ENCODE assay signal across 8 cellular contexts in genomic region chr6:142885182-142885867, GRCh38. TPM values are rescaled to one million over a fixed set of nuclear protein-coding genes. Genes with fewer than 3 reads are reported as not detected.
DNase-seq lines count a peak whose midpoint lies in the region; ATAC-seq, FAIRE-seq and TF ChIP-seq lines count a peak whose summit lies in the region.

No MANE protein-coding gene starts in this region.

- H3K27me3 ChIP-seq in foreskin keratinocyte, result no peaks in the 10 kb centered on the region

- H3K4me2 ChIP-seq in A549, result peak overlapping the region; percentile 90

- WGBS in A549 (ENCODE audit: missing lambda C conversion rate), result 10% methylated on average over 10 of the region's 10 CpGs

- H3K9me3 Mint-ChIP-seq in activated T-helper 2 cell treated with anti-CD3 and anti-CD28 coated beads, Interferon-gamma antibody, Interleukin-2, Interleukin-4, amounts not matched to agents 10 μg/mL and 5 μg/mL and 100 μg/mL, durations not matched to agents 14 hours and 24 hours and 36 hours, result peaks cover 6% of the 10 kb centered on the region

- peaks cover 39% of the 10 kb centered on the region for H3K36me3 Mint-ChIP-seq in activated T-helper 2 cell treated with anti-CD3 and anti-CD28 coated beads, Interferon-gamma antibody, Interleukin-2, Interleukin-4, amounts not matched to agents 10 μg/mL and 5 μg/mL and 100 μg/mL, durations not matched to agents 14 hours and 24 hours and 36 hours (ENCODE audit: low read depth)

- intact Hi-C loops in activated T-helper 2 cell treated with anti-CD3 and anti-CD28 coated beads, Interferon-gamma antibody, Interleukin-2, Interleukin-4, amounts not matched to agents 10 μg/mL and 5 μg/mL and 100 μg/mL, durations not matched to agents 14 hours and 24 hours and 36 hours (cut with micrococcal nuclease), result loop anchor here (1.0 to 10.0 kb wide), 9 partner anchors 13 to 191 kb away; no protein-coding TSS in a partner anchor

- DNase-seq in A549 (ENCODE audit: low read depth in 1 of 2, low spot score in 1 of 2) (peak; percentile 41 to 95), GM18507 (ENCODE audit: extremely low spot score, insufficient read length, low read depth) (no peak), NOMO-1 (lab: John Stamatoyannopoulos, UW; ENCODE audit: unreplicated experiment in 2 of 2) (peak; percentile 37 to 82), foreskin keratinocyte (peak; percentile 99 to 100), omental fat pad (ENCODE audit: low spot score) (peak; percentile 26), NCI-H2107 treated with DMSO at 0.1 percent for 48 hours (lab: John Stamatoyannopoulos, UW; ENCODE audit: unreplicated experiment) (no peak)
- peak; percentile 26 for DNase-seq in activated T-helper 2 cell treated with anti-CD3 and anti-CD28 coated beads, Interferon-gamma antibody, Interleukin-2, Interleukin-4, amounts not matched to agents 10 μg/mL and 5 μg/mL and 100 μg/mL, durations not matched to agents 14 hours and 24 hours and 36 hours (ENCODE audit: low spot score)

- no peaks in the 10 kb centered on the region for H3K27me3 Mint-ChIP-seq in activated T-helper 2 cell treated with anti-CD3 and anti-CD28 coated beads, Interferon-gamma antibody, Interleukin-2, Interleukin-4, amounts not matched to agents 10 μg/mL and 5 μg/mL and 100 μg/mL, durations not matched to agents 14 hours and 24 hours and 36 hours (ENCODE audit: low read depth)

- peaks cover 65% of the 10 kb centered on the region for H3K4me1 Mint-ChIP-seq in activated T-helper 2 cell treated with anti-CD3 and anti-CD28 coated beads, Interferon-gamma antibody, Interleukin-2, Interleukin-4, amounts not matched to agents 10 μg/mL and 5 μg/mL and 100 μg/mL, durations not matched to agents 14 hours and 24 hours and 36 hours (ENCODE audit: low read depth)

- peak overlapping the region; percentile 92 for H3K4me3 Mint-ChIP-seq in activated T-helper 2 cell treated with anti-CD3 and anti-CD28 coated beads, Interferon-gamma antibody, Interleukin-2, Interleukin-4, amounts not matched to agents 10 μg/mL and 5 μg/mL and 100 μg/mL, durations not matched to agents 14 hours and 24 hours and 36 hours (ENCODE audit: low read depth)

- peak overlapping the region; percentile 38 for H3K4me3 ChIP-seq in A549

- H3K4me1 ChIP-seq in A549, result peaks cover 37% of the 10 kb centered on the region
- peaks cover 31% of the 10 kb centered on the region for H3K4me1 ChIP-seq in foreskin keratinocyte

- peak; percentile 3 to 51; a peak in 2 of 5 replicates for TF ChIP-seq RAD21 in A549 (conservative IDR thresholded peaks at IDR 0.05 in 1 of 2, IDR thresholded peaks at IDR 0.05 in 1 of 2)

- POLR2A ChIA-PET in A549 (lab: Yijun Ruan, JAX), result interaction anchor here (0.6 to 1.3 kb wide), 4 partner anchors 56 to 65 kb away, joined by 3 to 4 read pairs (median 3); no protein-coding TSS in a partner anchor

- FAIRE-seq in A549 (lab: Jason Lieb, UNC) (no peak), GM18507 (lab: Jason Lieb, UNC) (peak; percentile 96)

- no peak for TF ChIP-seq POLR2A in A549 (IDR thresholded peaks at IDR 0.05; ENCODE audit: low read length)

- H3K9me3 ChIP-seq in A549, result no peaks in the 10 kb centered on the region

- CTCF ChIA-PET in A549 (lab: Yijun Ruan, JAX), result interaction anchor here (0.9 to 2.8 kb wide), 5 partner anchors 42 to 193 kb away, joined by 3 to 12 read pairs (median 3); partner anchors contain the start of gene HIVEP2

- ATAC-seq in A549 (peak; percentile 97 to 98), HG02938 (IDR thresholded peaks at IDR 0.05; ENCODE audit: unreplicated experiment) (peak; percentile 71), foreskin keratinocyte (peak; percentile 97), omental fat pad (ENCODE audit: low FRiP score) (peak; percentile 96)

- peak overlapping the region; percentile 99 for H3K27ac Mint-ChIP-seq in activated T-helper 2 cell treated with anti-CD3 and anti-CD28 coated beads, Interferon-gamma antibody, Interleukin-2, Interleukin-4, amounts not matched to agents 10 μg/mL and 5 μg/mL and 100 μg/mL, durations not matched to agents 14 hours and 24 hours and 36 hours

- TF ChIP-seq CTCF in A549 (IDR thresholded peaks at IDR 0.05) (no peak), foreskin keratinocyte (conservative IDR thresholded peaks at IDR 0.05) (no peak), omental fat pad (IDR thresholded peaks at IDR 0.05) (no peak)

- peak overlapping the region; percentile 66 to 73; a peak in 5 of 6 replicates for H3K27ac ChIP-seq in A549
- peak overlapping the region; percentile 96 for H3K27ac ChIP-seq in foreskin keratinocyte

- peak; percentile 66 to 80; a peak in 3 of 5 replicates for TF ChIP-seq EP300 in A549 (IDR thresholded peaks at IDR 0.05)

TF ChIP-seq in A549, 52 proteins besides CTCF, POLR2A, EP300 and RAD21 (continues in another document):
- TF ChIP-seq RFX5 (IDR thresholded peaks at IDR 0.05) (no peak), EHF (CRISPR knock-in tag; IDR thresholded peaks at IDR 0.05) (no peak), JUN (IDR thresholded peaks at IDR 0.05) (peak; percentile 89 to 90; a peak in 4 of 5 replicates), ATOH8 (CRISPR knock-in tag; IDR thresholded peaks at IDR 0.05; ENCODE audit: low read depth) (no peak), TFCP2L1 (CRISPR knock-in tag; IDR thresholded peaks at IDR 0.05) (no peak), POLR2AphosphoS2 (conservative IDR thresholded peaks at IDR 0.05; ENCODE audit: low read length) (no peak), HMGXB4 (CRISPR knock-in tag; IDR thresholded peaks at IDR 0.05; ENCODE audit: borderline replicate concordance) (no peak), ZNF302 (CRISPR knock-in tag; IDR thresholded peaks at IDR 0.05) (no peak), CEBPB (IDR thresholded peaks at IDR 0.05) (peak; percentile 30 to 75; a peak in 2 of 4 replicates), E2F6 (IDR thresholded peaks at IDR 0.05; ENCODE audit: borderline replicate concordance, low read depth) (no peak), PHF8 (IDR thresholded peaks at IDR 0.05; ENCODE audit: borderline replicate concordance, low read depth) (no peak), HOXB13 (CRISPR knock-in tag; IDR thresholded peaks at IDR 0.05; ENCODE audit: low read depth) (no peak), SMC3 (IDR thresholded peaks at IDR 0.05) (peak; percentile 48), RARB (CRISPR knock-in tag; IDR thresholded peaks at IDR 0.05) (no peak), HDAC2 (IDR thresholded peaks at IDR 0.05) (no peak), ZSCAN20 (CRISPR knock-in tag; IDR thresholded peaks at IDR 0.05) (no peak), KDM1A (IDR thresholded peaks at IDR 0.05; ENCODE audit: low read depth) (no peak), CHD2 (IDR thresholded peaks at IDR 0.05; ENCODE audit: low read length, partially characterized antibody) (no peak)
- TF ChIP-seq, protein P1, sequence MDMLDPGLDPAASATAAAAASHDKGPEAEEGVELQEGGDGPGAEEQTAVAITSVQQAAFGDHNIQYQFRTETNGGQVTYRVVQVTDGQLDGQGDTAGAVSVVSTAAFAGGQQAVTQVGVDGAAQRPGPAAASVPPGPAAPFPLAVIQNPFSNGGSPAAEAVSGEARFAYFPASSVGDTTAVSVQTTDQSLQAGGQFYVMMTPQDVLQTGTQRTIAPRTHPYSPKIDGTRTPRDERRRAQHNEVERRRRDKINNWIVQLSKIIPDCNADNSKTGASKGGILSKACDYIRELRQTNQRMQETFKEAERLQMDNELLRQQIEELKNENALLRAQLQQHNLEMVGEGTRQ (IDR thresholded peaks at IDR 0.05), result no peak

RNA-seq across cellular contexts. Expression of gene HIVEP2, which starts 59.7 kb away (rescaled TPM):
- polyA plus RNA-seq in A549 (2011; rRNA removed), result 2.6 and 5.1 TPM in 2 replicates
- polyA plus RNA-seq in A549 (2012; cell fraction: cytosol; rRNA removed), result 0.54 and 0.78 TPM in 2 replicates
- 0.94 and 1.3 TPM in 2 replicates for polyA plus RNA-seq in A549 (2012; cell fraction: nucleus; rRNA removed)
- polyA plus RNA-seq in A549 (2017; fragmentation: RNase III; extraction: RNeasy Plus Mini Kit Qiagen cat#74134 plus additional on column Dnase treatment), result 1.8 to 2.3 TPM (median 2.2 TPM) in 3 replicates
- polyA minus RNA-seq in A549 (2011; rRNA and poly(A)+ RNA removed), result 7.3 and 7.7 TPM in 2 replicates
- 24.3 and 26.1 TPM in 2 replicates for total RNA-seq in activated T-helper 2 cell treated with anti-CD3 and anti-CD28 coated beads, Interferon-gamma antibody, Interleukin-2, Interleukin-4, amounts not matched to agents 10 μg/mL and 5 μg/mL and 100 μg/mL, durations not matched to agents 14 hours and 24 hours and 36 hours
- 19.5 and 19.8 TPM in 2 replicates for total RNA-seq in foreskin keratinocyte
- 2.1 and 2.5 TPM in 2 replicates for polyA plus RNA-seq in foreskin keratinocyte
- total RNA-seq in omental fat pad, result 10 to 100 TPM; 14.9 to 47.3 (median 26.9) TPM

Comparison
In these comparisons a context has a peak if more than half of its experiments do, and no peak if none do; other contexts are left out.
1. DNase-seq: peak in A549 (2 of 2), NOMO-1 (2 of 2), activated T-helper 2 cell treated with anti-CD3 and anti-CD28 coated beads, Interferon-gamma antibody, Interleukin-2, Interleukin-4, amounts not matched to agents 10 μg/mL and 5 μg/mL and 100 μg/mL, durations not matched to agents 14 hours and 24 hours and 36 hours (single experiment), foreskin keratinocyte (2 of 2) and omental fat pad (single experiment); none in GM18507 (single experiment) and NCI-H2107 treated with DMSO at 0.1 percent for 48 hours (single experiment).
2. Peak in every context shown above with its lines, with median percentiles within 50 percentile points of each other: ATAC-seq.